Comparison of ENCODE assay signal across 8 cellular contexts in the genomic region with DNA sequence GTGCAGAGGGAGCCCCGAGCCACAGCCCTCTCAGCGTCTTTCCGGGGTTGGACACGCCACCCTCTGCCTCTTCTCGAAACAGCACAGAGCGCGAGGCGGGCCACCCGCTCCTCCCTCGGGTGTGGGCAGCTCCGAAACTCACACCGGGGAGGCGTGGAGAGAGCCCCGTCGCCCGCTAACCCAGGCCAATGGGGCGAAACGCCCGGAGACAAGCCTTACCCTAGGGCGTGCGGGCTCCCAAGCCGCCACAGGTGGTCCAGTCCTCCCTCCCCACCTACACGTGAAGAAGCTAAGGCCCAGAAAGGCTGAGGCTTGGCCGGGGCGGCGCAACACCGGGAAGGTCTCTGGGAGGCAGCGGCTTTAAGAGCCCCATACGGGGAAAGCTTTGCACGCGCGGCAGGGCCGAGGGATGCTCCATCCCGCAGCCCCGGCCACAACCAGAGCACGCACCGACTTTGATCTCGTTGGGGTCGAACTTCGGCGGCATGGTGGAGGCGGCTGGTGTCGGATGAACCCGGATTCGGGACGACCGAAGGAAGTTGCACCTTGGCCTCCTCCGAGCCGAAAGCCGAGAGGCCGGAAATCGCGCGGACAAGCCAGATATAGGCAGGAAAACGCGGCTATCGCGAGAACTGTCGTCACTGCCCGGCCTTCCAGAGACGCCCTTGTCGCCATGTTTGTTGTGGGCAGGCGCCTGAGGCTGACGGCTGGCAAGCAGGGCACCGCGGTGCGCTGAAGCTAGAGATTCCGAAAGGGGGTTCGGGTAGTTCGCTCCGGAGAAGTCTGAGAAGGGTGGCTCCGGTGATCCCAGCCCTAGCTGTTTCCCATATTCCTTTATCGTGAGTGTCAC. TPM values are rescaled to one million over a fixed set of nuclear protein-coding genes. Genes with fewer than 3 reads are reported as not detected.
DNase-seq lines count a peak whose midpoint lies in the region; ATAC-seq and TF ChIP-seq lines count a peak whose summit lies in the region.

A gene (plus strand): TSS at position 680 of the 850 bp plus-strand sequence. CDS start 3,018 bp downstream, outside the sequence.
A gene (minus strand): TSS at position 576 of the 850 bp plus-strand sequence. CDS start 89 bp downstream, at position 487.

- H3K4me3 ChIP-seq in HEK293 (ENCODE audit: low read depth, low read length) (peak within 1 kb of the TSS; percentile 90), SJSA1 (peak within 1 kb of the TSS; percentile 85), neuron (ENCODE audit: low read length) (peak within 1 kb of the TSS; percentile 85)

- peaks cover 5 to 72% of the 10 kb centered on the region in 2 experiments; a peak in 2 of 3 replicates for H3K36me3 ChIP-seq in HEK293 (ENCODE audit: control insufficient read depth in 2 of 2, insufficient read depth in 1 of 2, low read length in 2 of 2)
- H3K36me3 ChIP-seq in SJSA1 = peaks cover 53% of the 10 kb centered on the region
- H3K36me3 ChIP-seq in neuron (ENCODE audit: insufficient read depth, low read length) = peaks cover 55% of the 10 kb centered on the region

- no peak for TF ChIP-seq CTCF in HEK293 (tag by site-specific recombination; IDR thresholded peaks at IDR 0.05)
- TF ChIP-seq CTCF in foreskin keratinocyte (conservative IDR thresholded peaks at IDR 0.05) = no peak

- no peaks in the 10 kb centered on the region for H3K9me3 ChIP-seq in HEK293 (ENCODE audit: control insufficient read depth, insufficient read depth, low read depth, low read length)
- H3K9me3 ChIP-seq in SJSA1 (replicated peaks) = no peaks in the 10 kb centered on the region
- peaks cover 1% of the 10 kb centered on the region for H3K9me3 ChIP-seq in neuron (ENCODE audit: low read length)

- DNase-seq in GM03348 (ENCODE audit: low spot score) (peak; percentile 97), MV-4-11 (lab: John Stamatoyannopoulos, UW) (peak; percentile 90), SJSA1 (ENCODE audit: low read depth in 1 of 2, low spot score in 2 of 2) (peak; percentile 90 to 95), foreskin keratinocyte (peak; percentile 57 to 78), stromal cell of bone marrow (ENCODE audit: low read depth) (peak; percentile 87)
- DNase-seq in activated naive CD4-positive, alpha-beta T cell (lab: John Stamatoyannopoulos, UW) = peak; percentile 98 to 100 (median 99)

- POLR2A ChIA-PET in HEK293 (lab: Yijun Ruan, JAX) = interaction anchor here (0.6 to 4.0 kb wide), 33 partner anchors 9 to 536 kb away, joined by 3 to 46 read pairs (median 4); a partner anchor contains a TSS

- H3K27ac ChIP-seq in HEK293 (ENCODE audit: extremely low read depth, low read depth, low read length) = peak within 1 kb of the TSS; percentile 98
- peak within 1 kb of the TSS; percentile 80 for H3K27ac ChIP-seq in SJSA1
- peak within 1 kb of the TSS; percentile 91 for H3K27ac ChIP-seq in foreskin keratinocyte

- peak within 1 kb of the TSS; percentile 95 for H2AFZ ChIP-seq in neuron (ENCODE audit: low read depth, low read length)

- H3K27me3 ChIP-seq in SJSA1 (replicated peaks) (no peaks in the 10 kb centered on the region), foreskin keratinocyte (no peaks in the 10 kb centered on the region), neuron (ENCODE audit: insufficient read depth, low read length) (no peaks in the 10 kb centered on the region)

- ATAC-seq in foreskin keratinocyte = peak; percentile 72

- H3K4me1 ChIP-seq in HEK293 (ENCODE audit: control insufficient read depth, insufficient read depth, low read length) (no peaks in the 10 kb centered on the region), SJSA1 (replicated peaks) (peaks cover 20% of the 10 kb centered on the region), foreskin keratinocyte (no peaks in the 10 kb centered on the region), neuron (ENCODE audit: insufficient read depth, low read length) (peaks cover 21% of the 10 kb centered on the region)

- CTCF ChIA-PET in HEK293 (lab: Yijun Ruan, JAX) = interaction anchor here (1.1 kb wide), 1 partner anchor 284 kb away, joined by 3 read pairs; a partner anchor contains a TSS

TF ChIP-seq in HEK293, 187 proteins besides CTCF, POLR2A, EP300 and RAD21 (continues in another document):
- TF ChIP-seq KLF7 (tag by site-specific recombination; IDR thresholded peaks at IDR 0.05; ENCODE audit: borderline replicate concordance) (no peak), ZNF777 (tag by site-specific recombination; IDR thresholded peaks at IDR 0.05; ENCODE audit: borderline replicate concordance) (no peak), ZNF48 (tag by site-specific recombination; IDR thresholded peaks at IDR 0.05) (no peak), ZNF660 (tag by site-specific recombination; IDR thresholded peaks at IDR 0.05) (peak; percentile 81; the same call in 1 of the 2 replicates), ZNF423 (tag by site-specific recombination; IDR thresholded peaks at IDR 0.05) (no peak), ZNF623 (tag by site-specific recombination; IDR thresholded peaks at IDR 0.05) (no peak), ZXDB (tag by site-specific recombination; IDR thresholded peaks at IDR 0.05) (peak; percentile 87), ZNF747 (tag by site-specific recombination; IDR thresholded peaks at IDR 0.05) (no peak), ZBTB20 (tag by site-specific recombination; IDR thresholded peaks at IDR 0.05) (peak; percentile 7; the same call in 1 of the 2 replicates), OVOL3 (tag by site-specific recombination; IDR thresholded peaks at IDR 0.05) (no peak), SALL2 (tag by site-specific recombination; IDR thresholded peaks at IDR 0.05; ENCODE audit: borderline replicate concordance) (no peak), ZNF624 (tag by site-specific recombination; IDR thresholded peaks at IDR 0.05) (peak; percentile 73; the same call in 1 of the 2 replicates), SP2 (tag by site-specific recombination; IDR thresholded peaks at IDR 0.05) (peak; percentile 75)
- TF ChIP-seq, protein P1, sequence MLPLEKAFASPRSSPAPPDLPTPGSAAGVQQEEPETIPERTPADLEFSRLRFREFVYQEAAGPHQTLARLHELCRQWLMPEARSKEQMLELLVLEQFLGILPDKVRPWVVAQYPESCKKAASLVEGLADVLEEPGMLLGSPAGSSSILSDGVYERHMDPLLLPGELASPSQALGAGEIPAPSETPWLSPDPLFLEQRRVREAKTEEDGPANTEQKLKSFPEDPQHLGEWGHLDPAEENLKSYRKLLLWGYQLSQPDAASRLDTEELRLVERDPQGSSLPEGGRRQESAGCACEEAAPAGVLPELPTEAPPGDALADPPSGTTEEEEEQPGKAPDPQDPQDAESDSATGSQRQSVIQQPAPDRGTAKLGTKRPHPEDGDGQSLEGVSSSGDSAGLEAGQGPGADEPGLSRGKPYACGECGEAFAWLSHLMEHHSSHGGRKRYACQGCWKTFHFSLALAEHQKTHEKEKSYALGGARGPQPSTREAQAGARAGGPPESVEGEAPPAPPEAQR (tag by site-specific recombination; IDR thresholded peaks at IDR 0.05) = no peak
- TF ChIP-seq, protein P2, sequence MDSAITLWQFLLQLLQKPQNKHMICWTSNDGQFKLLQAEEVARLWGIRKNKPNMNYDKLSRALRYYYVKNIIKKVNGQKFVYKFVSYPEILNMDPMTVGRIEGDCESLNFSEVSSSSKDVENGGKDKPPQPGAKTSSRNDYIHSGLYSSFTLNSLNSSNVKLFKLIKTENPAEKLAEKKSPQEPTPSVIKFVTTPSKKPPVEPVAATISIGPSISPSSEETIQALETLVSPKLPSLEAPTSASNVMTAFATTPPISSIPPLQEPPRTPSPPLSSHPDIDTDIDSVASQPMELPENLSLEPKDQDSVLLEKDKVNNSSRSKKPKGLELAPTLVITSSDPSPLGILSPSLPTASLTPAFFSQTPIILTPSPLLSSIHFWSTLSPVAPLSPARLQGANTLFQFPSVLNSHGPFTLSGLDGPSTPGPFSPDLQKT (IDR thresholded peaks at IDR 0.05; ENCODE audit: borderline replicate concordance, low read depth, low read length) = no peak
- TF ChIP-seq, protein P3, sequence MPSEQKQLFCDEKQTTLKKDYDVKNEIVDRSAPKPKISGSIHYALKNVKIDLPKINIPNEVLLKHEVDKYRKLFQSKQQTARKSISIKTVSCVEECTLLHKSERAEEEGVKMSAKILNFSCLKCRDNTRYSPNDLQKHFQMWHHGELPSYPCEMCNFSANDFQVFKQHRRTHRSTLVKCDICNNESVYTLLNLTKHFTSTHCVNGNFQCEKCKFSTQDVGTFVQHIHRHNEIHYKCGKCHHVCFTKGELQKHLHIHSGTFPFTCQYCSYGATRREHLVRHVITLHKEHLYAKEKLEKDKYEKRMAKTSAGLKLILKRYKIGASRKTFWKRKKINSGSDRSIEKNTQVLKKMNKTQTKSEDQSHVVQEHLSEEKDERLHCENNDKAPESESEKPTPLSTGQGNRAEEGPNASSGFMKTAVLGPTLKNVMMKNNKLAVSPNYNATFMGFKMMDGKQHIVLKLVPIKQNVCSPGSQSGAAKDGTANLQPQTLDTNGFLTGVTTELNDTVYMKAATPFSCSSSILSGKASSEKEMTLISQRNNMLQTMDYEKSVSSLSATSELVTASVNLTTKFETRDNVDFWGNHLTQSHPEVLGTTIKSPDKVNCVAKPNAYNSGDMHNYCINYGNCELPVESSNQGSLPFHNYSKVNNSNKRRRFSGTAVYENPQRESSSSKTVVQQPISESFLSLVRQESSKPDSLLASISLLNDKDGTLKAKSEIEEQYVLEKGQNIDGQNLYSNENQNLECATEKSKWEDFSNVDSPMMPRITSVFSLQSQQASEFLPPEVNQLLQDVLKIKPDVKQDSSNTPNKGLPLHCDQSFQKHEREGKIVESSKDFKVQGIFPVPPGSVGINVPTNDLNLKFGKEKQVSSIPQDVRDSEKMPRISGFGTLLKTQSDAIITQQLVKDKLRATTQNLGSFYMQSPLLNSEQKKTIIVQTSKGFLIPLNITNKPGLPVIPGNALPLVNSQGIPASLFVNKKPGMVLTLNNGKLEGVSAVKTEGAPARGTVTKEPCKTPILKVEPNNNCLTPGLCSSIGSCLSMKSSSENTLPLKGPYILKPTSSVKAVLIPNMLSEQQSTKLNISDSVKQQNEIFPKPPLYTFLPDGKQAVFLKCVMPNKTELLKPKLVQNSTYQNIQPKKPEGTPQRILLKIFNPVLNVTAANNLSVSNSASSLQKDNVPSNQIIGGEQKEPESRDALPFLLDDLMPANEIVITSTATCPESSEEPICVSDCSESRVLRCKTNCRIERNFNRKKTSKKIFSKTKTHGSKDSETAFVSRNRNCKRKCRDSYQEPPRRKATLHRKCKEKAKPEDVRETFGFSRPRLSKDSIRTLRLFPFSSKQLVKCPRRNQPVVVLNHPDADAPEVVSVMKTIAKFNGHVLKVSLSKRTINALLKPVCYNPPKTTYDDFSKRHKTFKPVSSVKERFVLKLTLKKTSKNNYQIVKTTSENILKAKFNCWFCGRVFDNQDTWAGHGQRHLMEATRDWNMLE (tag by site-specific recombination; conservative IDR thresholded peaks at IDR 0.05; ENCODE audit: low read depth) = 0 out of 2 replicates have a peak, but pooled peaks have one; percentile 36

RNA-seq across cellular contexts. Expression of the first gene that starts in this region (rescaled TPM):
- 5.3 and 6.9 TPM in 2 replicates for total RNA-seq in SJSA1 (2014; rRNA removed; shearing (Covaris generic))
- 9.8 and 11.0 TPM in 2 replicates for total RNA-seq in foreskin keratinocyte
- polyA plus RNA-seq in foreskin keratinocyte = 10.5 and 11.1 TPM in 2 replicates

RNA-seq across cellular contexts. Expression of the second gene that starts in this region (rescaled TPM):
- 1,639 and 1,700 TPM in 2 replicates for total RNA-seq in SJSA1 (2014; rRNA removed; shearing (Covaris generic))
- total RNA-seq in foreskin keratinocyte = 2,227 and 2,321 TPM in 2 replicates
- polyA plus RNA-seq in foreskin keratinocyte = 3,069 and 3,317 TPM in 2 replicates

Comparison
In these comparisons a context has a peak if more than half of its experiments do, and no peak if none do; other contexts are left out.
1. Peak in every context shown above with its lines: DNase-seq, ATAC-seq, H3K4me3 ChIP-seq and H3K27ac ChIP-seq.